ENCODE assay signal across 13 cellular contexts in genomic region chr11:17296852-17297559, GRCh38. TPM values are rescaled to one million over a fixed set of nuclear protein-coding genes. Genes with fewer than 3 reads are reported as not detected.
A peak's percentile ranks its signal among the peaks of the same experiment; 100 is the strongest.
DNase-seq lines count a peak whose midpoint lies in the region; ATAC-seq and TF ChIP-seq lines count a peak whose summit lies in the region.
"Had no signal": no experiment of that assay in that cellular context is flagged by ENCODE, and none has a peak within 500 bp of the region (broad histone marks: within the 10 kb centered on the region; RNA-seq: fewer than 3 reads in every experiment).

No MANE protein-coding gene starts in this region.

- no peak overlapping the region for H3K4me3 Mint-ChIP-seq in HFFc6
- H3K4me3 Mint-ChIP-seq in T-helper 1 cell treated with Interleukin-12 subunit alpha and Interleukin-12 subunit beta and Interleukin-4 antibody, amounts not matched to agents 30 μg/mL and 1 μg/mL, for 36 hours, result peak overlapping the region; percentile 29
- no peak overlapping the region for H3K4me3 Mint-ChIP-seq in memory B cell

- H3K4me3 ChIP-seq in PC-3 (ENCODE audit: low read length), result no peak overlapping the region
- H3K4me3 ChIP-seq: lower lobe of right lung had no signal

- intact Hi-C loops in PC-3 (cut with micrococcal nuclease), result no loop called here

- H3K9ac ChIP-seq in PC-3 (ENCODE audit: low read length), result no peak overlapping the region

- H3K27me3 Mint-ChIP-seq in HFFc6 (ENCODE audit: insufficient read depth) (no peaks in the 10 kb centered on the region), memory B cell (no peaks in the 10 kb centered on the region)
- H3K27me3 Mint-ChIP-seq in T-helper 1 cell treated with Interleukin-12 subunit alpha and Interleukin-12 subunit beta and Interleukin-4 antibody, amounts not matched to agents 30 μg/mL and 1 μg/mL, for 36 hours (ENCODE audit: low read depth), result no peaks in the 10 kb centered on the region

- TF ChIP-seq CTCF in HFFc6 (IDR thresholded peaks at IDR 0.05) (no peak), PC-3 (conservative IDR thresholded peaks at IDR 0.05; ENCODE audit: low read depth, low read length) (no peak)

- no peaks in the 10 kb centered on the region for H3K9me3 ChIP-seq in PC-3 (ENCODE audit: low read length)
- H3K9me3 ChIP-seq: lower lobe of right lung had no signal

- H3K27ac Mint-ChIP-seq in HFFc6 (peak overlapping the region; percentile 29; the same call in 1 of the 2 replicates), memory B cell (peak overlapping the region; percentile 10)
- H3K27ac Mint-ChIP-seq in T-helper 1 cell treated with Interleukin-12 subunit alpha and Interleukin-12 subunit beta and Interleukin-4 antibody, amounts not matched to agents 30 μg/mL and 1 μg/mL, for 36 hours, result peak overlapping the region; percentile 47

- no peaks in the 10 kb centered on the region for H3K4me1 ChIP-seq in PC-3 (ENCODE audit: insufficient read depth, low read length)
- H3K4me1 ChIP-seq: lower lobe of right lung had no signal

- no peak for DNase-seq in activated CD4-positive, CD25-positive, alpha-beta regulatory T cell (lab: John Stamatoyannopoulos, UW)
- DNase-seq in HFFc6, result no peak
- no peak for DNase-seq in memory B cell (ENCODE audit: low spot score in 2 of 2)
- no peak for DNase-seq in SHP77 (lab: John Stamatoyannopoulos, UW)
- no peak for DNase-seq in PC-3
- DNase-seq in HUDEP-2 (lab: John Stamatoyannopoulos, UW; ENCODE audit: unreplicated experiment in 76 of 76), result no peak
- DNase-seq: caudate nucleus; lower lobe of right lung; NK-92 treated with Interleukin-12 subunit alpha and Interleukin-12 subunit beta, amount 100 ng/mL, for 24 hours had no signal

- no peaks in the 10 kb centered on the region for H3K79me2 ChIP-seq in PC-3 (ENCODE audit: low read length)

- no TSS peak for BruUV-seq in PC-3 (replicated peaks; lab: Mats Ljungman, UMichigan)

- CTCF ChIA-PET in PC-3 (lab: Charles Lee), result interaction anchor here (0.5 kb wide), 1 partner anchor 67 kb away, joined by 3 read pairs; no protein-coding TSS in a partner anchor

- H3K36me3 ChIP-seq in PC-3 (ENCODE audit: low read depth, low read length), result no peaks in the 10 kb centered on the region

- peak; percentile 61 to 62 for ATAC-seq in activated CD4-positive, CD25-positive, alpha-beta regulatory T cell treated with anti-CD3 and anti-CD28 coated beads, Interleukin-2, amount 50 U/mL, for 24 hours
- ATAC-seq in memory B cell (ENCODE audit: low read depth) (no peak), PC-3 (no peak; the same call in 1 of the 2 replicates)
- ATAC-seq: lower lobe of right lung had no signal

- no peaks in the 10 kb centered on the region for H3K27me3 ChIP-seq in PC-3 (ENCODE audit: low read length)

- no peak overlapping the region for H3K27ac ChIP-seq in PC-3 (ENCODE audit: low read length)
- H3K27ac ChIP-seq: 22Rv1, C4-2B, lower lobe of right lung had no signal

- no peaks in the 10 kb centered on the region for H4K20me1 ChIP-seq in PC-3 (ENCODE audit: low read length)

- no peak overlapping the region for H2AFZ ChIP-seq in PC-3 (ENCODE audit: low read length)

- H3F3A ChIP-seq in PC-3 (ENCODE audit: low read length, unreplicated experiment), result no peaks in the 10 kb centered on the region

- H3K4me2 ChIP-seq in PC-3 (ENCODE audit: low read length), result no peak overlapping the region

- H3K36me3 Mint-ChIP-seq in HFFc6 (ENCODE audit: low read depth), result peaks cover 10% of the 10 kb centered on the region; the same call in 1 of the 2 replicates
- peaks cover 41% of the 10 kb centered on the region for H3K36me3 Mint-ChIP-seq in T-helper 1 cell treated with Interleukin-12 subunit alpha and Interleukin-12 subunit beta and Interleukin-4 antibody, amounts not matched to agents 30 μg/mL and 1 μg/mL, for 36 hours (ENCODE audit: low read depth)
- H3K36me3 Mint-ChIP-seq in memory B cell, result peaks cover 6% of the 10 kb centered on the region

- no peaks in the 10 kb centered on the region for H3K9me2 ChIP-seq in PC-3 (replicated peaks; ENCODE audit: low read length)

- H3K4me1 Mint-ChIP-seq in HFFc6 (ENCODE audit: low read depth) (peaks cover 22% of the 10 kb centered on the region), memory B cell (peaks cover 3% of the 10 kb centered on the region)
- peaks cover 23% of the 10 kb centered on the region for H3K4me1 Mint-ChIP-seq in T-helper 1 cell treated with Interleukin-12 subunit alpha and Interleukin-12 subunit beta and Interleukin-4 antibody, amounts not matched to agents 30 μg/mL and 1 μg/mL, for 36 hours (ENCODE audit: low read depth)

- H3K9me3 Mint-ChIP-seq in HFFc6, result no peaks in the 10 kb centered on the region
- no peaks in the 10 kb centered on the region for H3K9me3 Mint-ChIP-seq in T-helper 1 cell treated with Interleukin-12 subunit alpha and Interleukin-12 subunit beta and Interleukin-4 antibody, amounts not matched to agents 30 μg/mL and 1 μg/mL, for 36 hours
- H3K9me3 Mint-ChIP-seq in memory B cell, result no peaks in the 10 kb centered on the region

- POLR2A ChIA-PET in PC-3 (lab: Charles Lee; ENCODE audit: unreplicated experiment), result no interaction called here

RNA-seq across cellular contexts. Expression of gene NUCB2, which starts 20.5 kb away (rescaled TPM):
- total RNA-seq in HFFc6 (2021; fragmentation: NEBNext Ultra II Directional; extraction: Animal tissue kit (Norgen Biotek cat#: 25700)), result 100 to 1,000 TPM; 124 to 180 (median 161) TPM
- total RNA-seq in PC-3 (2014; rRNA removed), result 23.4 and 27.6 TPM in 2 replicates

RNA-seq across cellular contexts. Expression of gene NCR3LG1, which starts 54.6 kb away (rescaled TPM):
- 1 to 10 TPM; 2.2 to 3.4 (median 2.5) TPM for total RNA-seq in HFFc6 (2021; fragmentation: NEBNext Ultra II Directional; extraction: Animal tissue kit (Norgen Biotek cat#: 25700))
- 1.3 and 1.6 TPM in 2 replicates for total RNA-seq in PC-3 (2014; rRNA removed)

Comparison
In these comparisons a context has a peak if more than half of its experiments do, and no peak if none do; other contexts are left out.
1. ATAC-seq: peak in activated CD4-positive, CD25-positive, alpha-beta regulatory T cell treated with anti-CD3 and anti-CD28 coated beads, Interleukin-2, amount 50 U/mL, for 24 hours (2 of 2); none in memory B cell (single experiment) and PC-3 (single experiment).
2. Peak in every context shown above with its lines, with median percentiles within 50 percentile points of each other: H3K27ac Mint-ChIP-seq.